Comparison of ENCODE assay signal across 8 cellular contexts in genomic region chr6:89410231-89411018, GRCh38. TPM values are rescaled to one million over a fixed set of nuclear protein-coding genes. Genes with fewer than 3 reads are reported as not detected.
DNase-seq lines count a peak whose midpoint lies in the region; ATAC-seq, FAIRE-seq and TF ChIP-seq lines count a peak whose summit lies in the region.

No MANE protein-coding gene starts in this region.

- H3K36me3 Mint-ChIP-seq in CD4-positive, alpha-beta memory T cell = peaks cover 0 to 4% of the 10 kb centered on the region in 2 donors
- no peaks in the 10 kb centered on the region for H3K36me3 Mint-ChIP-seq in naive thymus-derived CD4-positive, alpha-beta T cell

- CTCF ChIA-PET in CD4-positive, alpha-beta memory T cell (lab: Charles Lee; ENCODE audit: partially characterized antibody) = interaction anchor here (0.6 to 4.3 kb wide), 3 partner anchors 22 to 280 kb away, joined by 3 to 22 read pairs (median 11); partner anchors contain the start of gene ANKRD6
- CTCF ChIA-PET in GM12878 (lab: Yijun Ruan, JAX) = interaction anchor here (1.3 kb wide), 1 partner anchor 38 kb away, joined by 3 read pairs; no protein-coding TSS in a partner anchor
- CTCF ChIA-PET in naive thymus-derived CD4-positive, alpha-beta T cell (lab: Charles Lee) = interaction anchor here (1.1 to 1.5 kb wide), 2 partner anchors 22 to 39 kb away, joined by 3 to 5 read pairs; no protein-coding TSS in a partner anchor

- no TSS peak for BruUV-seq in GM12878 (replicated peaks; lab: Mats Ljungman, UMichigan)

- no peaks in the 10 kb centered on the region for H3K9me3 ChIP-seq in CD4-positive, alpha-beta memory T cell (ENCODE audit: control insufficient read depth in 1 of 2, low read length in 2 of 2)
- H3K9me3 ChIP-seq in HUES6 (ENCODE audit: control insufficient read depth, insufficient read depth, low read depth, low read length) (no peaks in the 10 kb centered on the region), GM12878 (replicated peaks; ENCODE audit: control insufficient read depth, insufficient read depth, low read length) (no peaks in the 10 kb centered on the region)
- H3K9me3 ChIP-seq in naive thymus-derived CD4-positive, alpha-beta T cell (ENCODE audit: control insufficient read depth in 2 of 3, low read length in 3 of 3) = no peaks in the 10 kb centered on the region

- H3K4me3 ChIP-seq in CD4-positive, alpha-beta memory T cell (ENCODE audit: low read length in 2 of 2) = peak overlapping the region in 1 of 2 donors; percentile 49
- H3K4me3 ChIP-seq in HUES6 (ENCODE audit: low read depth, low read length) = peak overlapping the region; percentile 74
- H3K4me3 ChIP-seq in GM12878 = peak overlapping the region; percentile 82
- H3K4me3 ChIP-seq in naive thymus-derived CD4-positive, alpha-beta T cell (ENCODE audit: low read length) = peak overlapping the region; percentile 79

- TF ChIP-seq EP300 in GM12878 (IDR thresholded peaks at IDR 0.05; ENCODE audit: borderline replicate concordance in 1 of 2, control insufficient read depth in 1 of 2, low read depth in 2 of 2, low read length in 2 of 2) = no peak

- peak in 1 of 5 donors; percentile 4 for DNase-seq in CD4-positive, alpha-beta memory T cell
- DNase-seq in GM12878 (ENCODE audit: low read depth, low spot score) = no peak
- DNase-seq in naive thymus-derived CD4-positive, alpha-beta T cell = peak in 1 of 9 donors; percentile 12
- DNase-seq in ureter (ENCODE audit: low spot score) = no peak
- no peak for DNase-seq in NCI-H510A treated with DMSO at 0.1 percent for 48 hours (lab: John Stamatoyannopoulos, UW)
- DNase-seq in NK-92 treated with Interleukin-12 subunit alpha and Interleukin-12 subunit beta, amount 100 ng/mL, for 24 hours (lab: John Stamatoyannopoulos, UW) = no peak

- WGBS in GM12878 (ENCODE audit: insufficient coverage, insufficient replicate concordance, low lambda C conversion rate, missing lambda C conversion rate) = 10% methylated on average over 12 of the region's 12 CpGs

- peak overlapping the region; percentile 64 for H2AFZ ChIP-seq in GM12878 (ENCODE audit: control insufficient read depth, low read depth, low read length)

- SMC1A ChIA-PET in GM12878 (lab: Charles Lee; ENCODE audit: uncharacterized antibody, unreplicated experiment) = interaction anchor here (0.7 to 2.8 kb wide), 5 partner anchors 31 to 428 kb away, joined by 3 to 9 read pairs (median 4); no protein-coding TSS in a partner anchor

- no peaks in the 10 kb centered on the region for H4K20me1 ChIP-seq in GM12878 (ENCODE audit: control insufficient read depth, insufficient read depth)

- TF ChIP-seq CTCF in GM12878 (IDR thresholded peaks at IDR 0.05 in 2 of 3, conservative IDR thresholded peaks at IDR 0.05 in 1 of 3; ENCODE audit: control insufficient read depth in 2 of 3, extremely low read depth in 1 of 3, insufficient read depth in 1 of 3, low read depth in 3 of 3, low read length in 3 of 3) = no peak

- peak; percentile 7; the same call in 2 of the 3 replicates for ATAC-seq in GM12878
- no peak for ATAC-seq in naive thymus-derived CD4-positive, alpha-beta T cell
- no peak for ATAC-seq in HG02678 (IDR thresholded peaks at IDR 0.05; ENCODE audit: unreplicated experiment)

- no peak for TF ChIP-seq RAD21 in GM12878 (IDR thresholded peaks at IDR 0.05; ENCODE audit: insufficient read depth, low read depth, low read length)

- no peak overlapping the region for H3K27ac ChIP-seq in CD4-positive, alpha-beta memory T cell (ENCODE audit: low read depth, low read length)
- H3K27ac ChIP-seq in HUES6 (ENCODE audit: low read depth, low read length) = no peak overlapping the region
- peak overlapping the region; percentile 54 for H3K27ac ChIP-seq in GM12878 (ENCODE audit: control insufficient read depth, insufficient read depth)
- H3K27ac ChIP-seq in naive thymus-derived CD4-positive, alpha-beta T cell (ENCODE audit: low read depth, low read length) = peak overlapping the region; percentile 30

- FAIRE-seq in GM12878 (lab: Jason Lieb, UNC) = peak; percentile 7

- H3K36me3 ChIP-seq in CD4-positive, alpha-beta memory T cell (ENCODE audit: insufficient read depth, low read length) = no peaks in the 10 kb centered on the region
- H3K36me3 ChIP-seq in HUES6 (ENCODE audit: control insufficient read depth, insufficient read depth, low read length) (no peaks in the 10 kb centered on the region), GM12878 (ENCODE audit: control insufficient read depth in 2 of 2, insufficient read depth in 2 of 2, low read length in 1 of 2) (no peaks in the 10 kb centered on the region)
- no peaks in the 10 kb centered on the region for H3K36me3 ChIP-seq in naive thymus-derived CD4-positive, alpha-beta T cell (ENCODE audit: control insufficient read depth in 2 of 3, insufficient read depth in 3 of 3, low read length in 3 of 3)

- in situ Hi-C loops in GM12878 (cut with MboI) = no loop called here

- peaks cover 54% of the 10 kb centered on the region for H3K79me2 ChIP-seq in GM12878 (ENCODE audit: control insufficient read depth, insufficient read depth, low read length)

- TF ChIP-seq POLR2A in GM12878 (IDR thresholded peaks at IDR 0.05; ENCODE audit: low read depth, low read length) = no peak

- H3K27ac Mint-ChIP-seq in CD4-positive, alpha-beta memory T cell = peak overlapping the region; percentile 30 to 89 (median 80)
- peak overlapping the region; percentile 25 to 85 (median 74) for H3K27ac Mint-ChIP-seq in naive thymus-derived CD4-positive, alpha-beta T cell

- peaks cover 2 to 8% of the 10 kb centered on the region in 2 donors for H3K27me3 Mint-ChIP-seq in CD4-positive, alpha-beta memory T cell
- H3K27me3 Mint-ChIP-seq in naive thymus-derived CD4-positive, alpha-beta T cell = peaks cover 3 to 55% (median 9%) of the 10 kb centered on the region in 5 donors

- peak overlapping the region; percentile 83 for H3K4me2 ChIP-seq in GM12878 (ENCODE audit: control insufficient read depth, insufficient read depth)

- intact Hi-C loops in CD4-positive, alpha-beta memory T cell (cut with micrococcal nuclease) = loop anchor here (2.0 kb wide), 1 partner anchor 38 kb away; no protein-coding TSS in a partner anchor
- intact Hi-C loops in GM12878 (cut with micrococcal nuclease; ENCODE audit: unreplicated experiment) = loop anchor here (2.0 kb wide), 1 partner anchor 38 kb away; no protein-coding TSS in a partner anchor
- intact Hi-C loops in naive thymus-derived CD4-positive, alpha-beta T cell (cut with micrococcal nuclease) = loop anchor here in 1 of 2 donors (5.0 kb wide), 1 partner anchor 58 kb away; the partner anchor contains the start of gene UBE2J1

- RAD21 ChIA-PET in GM12878 (lab: Charles Lee; ENCODE audit: unreplicated experiment) = interaction anchor here (1.3 to 2.2 kb wide), 2 partner anchors 22 to 38 kb away, joined by 4 to 7 read pairs; no protein-coding TSS in a partner anchor

- peaks cover 10 to 29% (median 16%) of the 10 kb centered on the region in 4 donors for H3K4me1 Mint-ChIP-seq in CD4-positive, alpha-beta memory T cell
- H3K4me1 Mint-ChIP-seq in naive thymus-derived CD4-positive, alpha-beta T cell = peaks cover 5 to 26% (median 19%) of the 10 kb centered on the region in 7 donors

- H3K4me1 ChIP-seq in CD4-positive, alpha-beta memory T cell (ENCODE audit: insufficient read depth, low read length) = peaks cover 19% of the 10 kb centered on the region
- H3K4me1 ChIP-seq in HUES6 (ENCODE audit: control insufficient read depth, insufficient read depth, low read length) = peaks cover 33% of the 10 kb centered on the region
- peaks cover 7% of the 10 kb centered on the region; the same call in 1 of the 2 replicates for H3K4me1 ChIP-seq in GM12878 (ENCODE audit: control insufficient read depth, insufficient read depth, low read length)
- H3K4me1 ChIP-seq in naive thymus-derived CD4-positive, alpha-beta T cell (ENCODE audit: control insufficient read depth in 2 of 2, insufficient read depth in 2 of 2, low read length in 2 of 2) = peaks cover 8% of the 10 kb centered on the region in 2 donors

- peak overlapping the region; percentile 83 to 93 (median 88) for H3K4me3 Mint-ChIP-seq in CD4-positive, alpha-beta memory T cell
- peak overlapping the region; percentile 82 to 100 (median 90) for H3K4me3 Mint-ChIP-seq in naive thymus-derived CD4-positive, alpha-beta T cell

- no peaks in the 10 kb centered on the region for H3K9me3 Mint-ChIP-seq in CD4-positive, alpha-beta memory T cell
- H3K9me3 Mint-ChIP-seq in naive thymus-derived CD4-positive, alpha-beta T cell = no peaks in the 10 kb centered on the region

- peaks cover 4% of the 10 kb centered on the region for H3K27me3 ChIP-seq in CD4-positive, alpha-beta memory T cell (ENCODE audit: insufficient read depth, low read length)
- H3K27me3 ChIP-seq in HUES6 (ENCODE audit: control insufficient read depth, insufficient read depth, low read length) (peaks cover 65% of the 10 kb centered on the region), GM12878 (replicated peaks in 1 of 2; ENCODE audit: control insufficient read depth in 2 of 2, insufficient read depth in 2 of 2, low read length in 1 of 2) (no peaks in the 10 kb centered on the region; a peak in 1 of 4 replicates)
- no peaks in the 10 kb centered on the region for H3K27me3 ChIP-seq in naive thymus-derived CD4-positive, alpha-beta T cell (ENCODE audit: control insufficient read depth in 2 of 2, insufficient read depth in 2 of 2, low read length in 2 of 2)

- no peak overlapping the region for H3K9ac ChIP-seq in HUES6 (ENCODE audit: low read length)
- peak overlapping the region; percentile 71 for H3K9ac ChIP-seq in GM12878 (ENCODE audit: control insufficient read depth, insufficient read depth, low read length)

- POLR2A ChIA-PET in CD4-positive, alpha-beta memory T cell (lab: Charles Lee; ENCODE audit: partially characterized antibody) = interaction anchor here (1.0 to 1.4 kb wide), 3 partner anchors 35 to 330 kb away, joined by 3 to 4 read pairs (median 3); no protein-coding TSS in a partner anchor
- POLR2A ChIA-PET in GM12878 (lab: Charles Lee) = interaction anchor here (1.2 kb wide), 1 partner anchor 25 kb away, joined by 3 read pairs; no protein-coding TSS in a partner anchor
- POLR2A ChIA-PET in naive thymus-derived CD4-positive, alpha-beta T cell (lab: Charles Lee) = interaction anchor here (0.7 kb wide), 1 partner anchor 27 kb away, joined by 3 read pairs; no protein-coding TSS in a partner anchor

RNA-seq across cellular contexts. Expression of gene RRAGD, which starts 1.6 kb away (rescaled TPM):
- 1 to 10 TPM; 5.9 to 6.8 TPM for total RNA-seq in CD4-positive, alpha-beta memory T cell
- 1 to 10 TPM; 3.1 to 3.8 TPM for polyA plus RNA-seq in CD4-positive, alpha-beta memory T cell
- 8.4 and 8.8 TPM in 2 replicates for total RNA-seq in GM12878 (2013; cell fraction: nucleolus; rRNA removed)
- total RNA-seq in GM12878 (2014; rRNA removed) = 8.2 and 8.9 TPM in 2 replicates
- 12.9 and 13.6 TPM in 2 replicates for total RNA-seq in GM12878 (2014; rRNA removed; fragmentation: Illumina TruSeq; extraction: Trizol)
- total RNA-seq in GM12878 (2021) = 15.6 and 16.5 TPM in 2 replicates
- polyA plus RNA-seq in GM12878 (2011; ENCODE audit: low read depth) = 34.4 TPM
- polyA plus RNA-seq in GM12878 (2011; rRNA removed) = 17.4 and 25.5 TPM in 2 replicates
- polyA plus RNA-seq in GM12878 (2011; cell fraction: cytosol; rRNA removed) = 5.4 and 5.8 TPM in 2 replicates
- polyA plus RNA-seq in GM12878 (2011; cell fraction: nucleus; rRNA removed) = 2.7 and 4.2 TPM in 2 replicates
- 41.1 and 60.7 TPM in 2 replicates for polyA plus RNA-seq in GM12878 (2012)
- polyA plus RNA-seq in GM12878 (2014; fragmentation: Illumina TruSeq; extraction: Trizol) = 9.8 and 15.3 TPM in 2 replicates
- 1 to 10 TPM; 4.6 to 4.8 TPM for polyA plus RNA-seq in GM12878 (2014; fragmentation: Nextera tagmentation; extraction: Ambion mirVana)
- polyA plus RNA-seq in GM12878 (2014; rRNA removed) = 6.3 and 8.1 TPM in 2 replicates
- 1 to 10 TPM; 5.6 to 8.7 TPM for polyA plus RNA-seq in GM12878 (2016; fragmentation: Nextera tagmentation; extraction: Ambion mirVana)
- polyA minus RNA-seq in GM12878 (2011; rRNA and poly(A)+ RNA removed) = 7.4 and 12.2 TPM in 2 replicates
- polyA minus RNA-seq in GM12878 (2011; cell fraction: cytosol; rRNA and poly(A)+ RNA removed) = 3.2 and 4.7 TPM in 2 replicates
- polyA minus RNA-seq in GM12878 (2011; cell fraction: nucleus; rRNA and poly(A)+ RNA removed) = 1.2 and 1.4 TPM in 2 replicates
- 10 to 100 TPM in 2 of 5 experiments, 1 to 10 TPM in 3; 7.3 to 12.1 (median 9.6) TPM for total RNA-seq in naive thymus-derived CD4-positive, alpha-beta T cell
- 1 to 10 TPM; 2.4 to 3.2 TPM for polyA plus RNA-seq in naive thymus-derived CD4-positive, alpha-beta T cell
- 14.6 TPM for total RNA-seq in ureter

RNA-seq across cellular contexts. Expression of gene ANKRD6, which starts 22.5 kb away (rescaled TPM):
- total RNA-seq in CD4-positive, alpha-beta memory T cell = 1 to 10 TPM; 4.4 to 5.8 TPM
- 1 to 10 TPM; 2.8 to 4.2 TPM for polyA plus RNA-seq in CD4-positive, alpha-beta memory T cell
- 5.5 and 5.9 TPM in 2 replicates for total RNA-seq in GM12878 (2013; cell fraction: nucleolus; rRNA removed)
- total RNA-seq in GM12878 (2014; rRNA removed) (0.33 and 0.90 TPM in 2 replicates), GM12878 (2014; rRNA removed; fragmentation: Illumina TruSeq; extraction: Trizol) (0.36 and 0.74 TPM in 2 replicates), GM12878 (2021) (0.72 and 0.93 TPM in 2 replicates), ureter (34.3 TPM)
- polyA plus RNA-seq in GM12878 (2011; ENCODE audit: low read depth) = 0.92 TPM
- polyA plus RNA-seq in GM12878 (2011; rRNA removed) (0.41 and 0.48 TPM in 2 replicates), GM12878 (2014; fragmentation: Illumina TruSeq; extraction: Trizol) (0.26 and 0.97 TPM in 2 replicates), GM12878 (2014; fragmentation: Nextera tagmentation; extraction: Ambion mirVana) (under 1 TPM; 0.03 to 0.09 TPM), GM12878 (2014; rRNA removed) (0.34 and 0.42 TPM in 2 replicates), GM12878 (2016; fragmentation: Nextera tagmentation; extraction: Ambion mirVana) (under 1 TPM; 0.24 to 0.60 TPM)
- polyA plus RNA-seq in GM12878 (2011; cell fraction: cytosol; rRNA removed) = 0.27 and 0.52 TPM in 2 replicates
- 0.80 and 0.91 TPM in 2 replicates for polyA plus RNA-seq in GM12878 (2011; cell fraction: nucleus; rRNA removed)
- polyA plus RNA-seq in GM12878 (2012) = 1.8 and 2.2 TPM in 2 replicates
- polyA minus RNA-seq in GM12878 (2011; rRNA and poly(A)+ RNA removed) = 0.41 and 1.2 TPM in 2 replicates
- not detected in 2 replicates for polyA minus RNA-seq in GM12878 (2011; cell fraction: cytosol; rRNA and poly(A)+ RNA removed)
- 0.10 and 0.24 TPM in 2 replicates for polyA minus RNA-seq in GM12878 (2011; cell fraction: nucleus; rRNA and poly(A)+ RNA removed)
- total RNA-seq in naive thymus-derived CD4-positive, alpha-beta T cell = 1 to 10 TPM; 3.1 to 6.6 (median 3.8) TPM
- polyA plus RNA-seq in naive thymus-derived CD4-positive, alpha-beta T cell = 1 to 10 TPM in 1 of 2 donors, under 1 TPM in 1; 0.71 to 2.2 TPM

RNA-seq across cellular contexts. Expression of gene UBE2J1, which starts 57.9 kb away (rescaled TPM):
- 10 to 100 TPM; 21.9 to 22.6 TPM for total RNA-seq in CD4-positive, alpha-beta memory T cell
- polyA plus RNA-seq in CD4-positive, alpha-beta memory T cell = 10 to 100 TPM; 34.1 to 53.8 TPM
- 36.7 and 38.5 TPM in 2 replicates for total RNA-seq in GM12878 (2013; cell fraction: nucleolus; rRNA removed)
- total RNA-seq in GM12878 (2014; rRNA removed) (90.6 and 96.0 TPM in 2 replicates), GM12878 (2014; rRNA removed; fragmentation: Illumina TruSeq; extraction: Trizol) (110 and 114 TPM in 2 replicates), GM12878 (2021) (84.3 and 85.9 TPM in 2 replicates), ureter (38.8 TPM)
- polyA plus RNA-seq in GM12878 (2011; ENCODE audit: low read depth) = 65.5 TPM
- polyA plus RNA-seq in GM12878 (2011; rRNA removed) (89.5 and 129 TPM in 2 replicates), GM12878 (2014; fragmentation: Illumina TruSeq; extraction: Trizol) (120 and 151 TPM in 2 replicates), GM12878 (2014; fragmentation: Nextera tagmentation; extraction: Ambion mirVana) (10 to 100 TPM; 48.7 to 69.1 TPM), GM12878 (2014; rRNA removed) (68.5 and 76.8 TPM in 2 replicates), GM12878 (2016; fragmentation: Nextera tagmentation; extraction: Ambion mirVana) (100 to 1,000 TPM; 129 to 131 TPM)
- polyA plus RNA-seq in GM12878 (2011; cell fraction: cytosol; rRNA removed) = 43.6 and 46.9 TPM in 2 replicates
- polyA plus RNA-seq in GM12878 (2011; cell fraction: nucleus; rRNA removed) = 22.2 and 24.3 TPM in 2 replicates
- 84.3 and 96.2 TPM in 2 replicates for polyA plus RNA-seq in GM12878 (2012)
- 59.3 and 75.9 TPM in 2 replicates for polyA minus RNA-seq in GM12878 (2011; rRNA and poly(A)+ RNA removed)
- polyA minus RNA-seq in GM12878 (2011; cell fraction: cytosol; rRNA and poly(A)+ RNA removed) = 25.3 and 30.1 TPM in 2 replicates
- 11.0 and 17.1 TPM in 2 replicates for polyA minus RNA-seq in GM12878 (2011; cell fraction: nucleus; rRNA and poly(A)+ RNA removed)
- 10 to 100 TPM; 18.8 to 47.7 (median 27.7) TPM for total RNA-seq in naive thymus-derived CD4-positive, alpha-beta T cell
- polyA plus RNA-seq in naive thymus-derived CD4-positive, alpha-beta T cell = 10 to 100 TPM; 25.1 to 33.8 TPM

Comparison
In these comparisons a context has a peak if more than half of its experiments do, and no peak if none do; other contexts are left out.
1. H3K27ac ChIP-seq: peak in GM12878 (single experiment) and naive thymus-derived CD4-positive, alpha-beta T cell (single experiment); none in CD4-positive, alpha-beta memory T cell (single experiment) and HUES6 (single experiment).